19 cellular contexts compared by ENCODE assay signal in the genomic region with DNA sequence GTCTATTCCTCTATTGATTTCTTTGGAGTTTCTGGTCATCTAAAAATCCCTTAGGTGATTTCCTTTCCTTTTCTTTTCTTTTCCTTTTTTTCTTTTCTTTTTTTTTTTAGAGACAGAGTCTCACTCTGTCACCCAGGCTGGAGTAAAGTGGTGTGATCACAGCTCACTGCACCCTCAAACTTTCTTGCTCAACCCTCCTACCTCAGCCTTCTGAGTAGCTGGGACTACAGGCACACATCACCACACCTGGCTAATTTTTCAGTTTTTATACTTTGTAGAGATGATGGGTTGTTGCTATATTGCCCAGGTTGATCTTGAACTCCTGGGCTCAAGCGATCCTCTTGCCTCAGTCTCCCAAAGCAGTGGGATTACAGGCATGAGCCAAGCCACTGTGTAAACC. TPM values are rescaled to one million over a fixed set of nuclear protein-coding genes. Genes with fewer than 3 reads are reported as not detected.
A peak's percentile ranks its signal among the peaks of the same experiment; 100 is the strongest.
DNase-seq lines count a peak whose midpoint lies in the region; ATAC-seq and TF ChIP-seq lines count a peak whose summit lies in the region.
"Had no signal": no experiment of that assay in that cellular context is flagged by ENCODE, and none has a peak within 500 bp of the region (broad histone marks: within the 10 kb centered on the region; RNA-seq: fewer than 3 reads in every experiment).

No MANE protein-coding gene starts in this region.

- CTCF ChIA-PET in Caco-2 (lab: Charles Lee): no interaction called here
- CTCF ChIA-PET in WTC11 (lab: Charles Lee): interaction anchor here (1.4 kb wide), 1 partner anchor 46 kb away, joined by 3 read pairs; no protein-coding TSS in a partner anchor

- intact Hi-C loops in Caco-2 (cut with micrococcal nuclease; ENCODE audit: unreplicated experiment): no loop called here

- no peak overlapping the region for H3K4me3 Mint-ChIP-seq in Caco-2 (ENCODE audit: unreplicated experiment)
- H3K4me3 Mint-ChIP-seq in WTC11: no peak overlapping the region
- peak overlapping the region; percentile 1 for H3K4me3 Mint-ChIP-seq in glutamatergic neuron (ENCODE audit: unreplicated experiment)
- H3K4me3 Mint-ChIP-seq: CD4-positive, CD25-positive, alpha-beta regulatory T cell; HFFc6 had no signal

- H3K4me1 ChIP-seq in Caco-2 (peaks cover 17% of the 10 kb centered on the region), skeletal muscle tissue (ENCODE audit: control insufficient read depth in 3 of 3, insufficient read depth in 3 of 3, low read length in 3 of 3) (peaks cover 39 to 62% (median 47%) of the 10 kb centered on the region in 3 donors)

- H3K27me3 ChIP-seq in Caco-2 (replicated peaks; ENCODE audit: control insufficient read depth, insufficient read depth, low read length) (no peaks in the 10 kb centered on the region), skeletal muscle tissue (ENCODE audit: control insufficient read depth in 3 of 3, insufficient read depth in 3 of 3, low read length in 3 of 3) (no peaks in the 10 kb centered on the region)
- H3K27me3 ChIP-seq: BLaER1 treated with 17β-estradiol and CSF1 and Interleukin-3, amounts not matched to agents 10 nM and 100 nM had no signal

- H3K36me3 ChIP-seq in Caco-2 (ENCODE audit: control insufficient read depth, insufficient read depth, low read length) (no peaks in the 10 kb centered on the region), skeletal muscle tissue (ENCODE audit: control insufficient read depth in 3 of 3, insufficient read depth in 3 of 3, low read length in 3 of 3) (no peaks in the 10 kb centered on the region)
- H3K36me3 ChIP-seq: BLaER1 treated with 17β-estradiol and CSF1 and Interleukin-3, amounts not matched to agents 10 nM and 100 nM had no signal

- H3K9me3 ChIP-seq in Caco-2 (no peaks in the 10 kb centered on the region), skeletal muscle tissue (ENCODE audit: control insufficient read depth in 3 of 3, low read length in 3 of 3) (no peaks in the 10 kb centered on the region)
- H3K9me3 ChIP-seq: BLaER1 treated with 17β-estradiol and CSF1 and Interleukin-3, amounts not matched to agents 10 nM and 100 nM had no signal

- ATAC-seq in WTC11 (no peak), HG03520 (IDR thresholded peaks at IDR 0.05; ENCODE audit: unreplicated experiment) (no peak), HG03457 (IDR thresholded peaks at IDR 0.05; ENCODE audit: unreplicated experiment) (no peak)
- ATAC-seq: GM12878 had no signal

- no peaks in the 10 kb centered on the region for H3K36me3 Mint-ChIP-seq in Caco-2 (ENCODE audit: insufficient read depth, unreplicated experiment)
- no peaks in the 10 kb centered on the region; the same call in 1 of the 2 replicates for H3K36me3 Mint-ChIP-seq in WTC11
- no peaks in the 10 kb centered on the region for H3K36me3 Mint-ChIP-seq in glutamatergic neuron (ENCODE audit: unreplicated experiment)
- H3K36me3 Mint-ChIP-seq: CD4-positive, CD25-positive, alpha-beta regulatory T cell had no signal

- no TSS peak for BruUV-seq in Caco-2 (replicated peaks; lab: Mats Ljungman, UMichigan)

- peak overlapping the region; percentile 3 for H3K27ac ChIP-seq in skeletal muscle tissue (ENCODE audit: low read depth, low read length)
- H3K27ac ChIP-seq: BLaER1 treated with 17β-estradiol and CSF1 and Interleukin-3, amounts not matched to agents 10 nM and 100 nM; HL-60 had no signal

- H3K9me3 Mint-ChIP-seq in Caco-2 (ENCODE audit: unreplicated experiment): no peaks in the 10 kb centered on the region
- H3K9me3 Mint-ChIP-seq in WTC11: no peaks in the 10 kb centered on the region
- no peaks in the 10 kb centered on the region for H3K9me3 Mint-ChIP-seq in glutamatergic neuron (ENCODE audit: unreplicated experiment)
- H3K9me3 Mint-ChIP-seq: HFFc6 had no signal

- H3K9ac ChIP-seq in skeletal muscle tissue (ENCODE audit: low read depth in 1 of 3, low read length in 3 of 3): no peak overlapping the region
- H3K9ac ChIP-seq: BLaER1 treated with 17β-estradiol and CSF1 and Interleukin-3, amounts not matched to agents 10 nM and 100 nM had no signal

- no peak overlapping the region for H3K4me3 ChIP-seq in Caco-2 (ENCODE audit: low read depth, low read length)
- no peak overlapping the region for H3K4me3 ChIP-seq in skeletal muscle tissue (ENCODE audit: low read length in 3 of 3)
- H3K4me3 ChIP-seq: BLaER1 treated with 17β-estradiol and CSF1 and Interleukin-3, amounts not matched to agents 10 nM and 100 nM; GM12878 had no signal

- H3K27ac Mint-ChIP-seq in Caco-2 (ENCODE audit: unreplicated experiment) (peak overlapping the region; percentile 6), WTC11 (peak overlapping the region; percentile 10; the same call in 1 of the 2 replicates), glutamatergic neuron (ENCODE audit: unreplicated experiment) (no peak overlapping the region)
- H3K27ac Mint-ChIP-seq: CD4-positive, CD25-positive, alpha-beta regulatory T cell; HFFc6 had no signal

- TF ChIP-seq CTCF in Caco-2 (IDR thresholded peaks at IDR 0.05; ENCODE audit: insufficient read depth in 1 of 2, low read depth in 1 of 2, low read length in 1 of 2, severe bottlenecking in 1 of 2, unreplicated experiment in 1 of 2) (no peak), WTC11 (IDR thresholded peaks at IDR 0.05) (no peak), glutamatergic neuron (IDR thresholded peaks at IDR 0.05; ENCODE audit: partially characterized antibody, unreplicated experiment) (no peak)

- H3K4me1 Mint-ChIP-seq in Caco-2 (ENCODE audit: low read depth, unreplicated experiment): peaks cover 11% of the 10 kb centered on the region
- peaks cover 44% of the 10 kb centered on the region for H3K4me1 Mint-ChIP-seq in WTC11
- H3K4me1 Mint-ChIP-seq in glutamatergic neuron (ENCODE audit: low read depth, unreplicated experiment): peaks cover 6% of the 10 kb centered on the region

- DNase-seq in Caco-2: no peak
- DNase-seq in WTC11 (ENCODE audit: low spot score): no peak
- DNase-seq in glutamatergic neuron: no peak
- DNase-seq in NCI-H226: no peak
- DNase-seq in UCSD-AML1 (lab: John Stamatoyannopoulos, UW; ENCODE audit: unreplicated experiment): no peak
- DNase-seq: ACHN; Calu3; CD4-positive, CD25-positive, alpha-beta regulatory T cell; DMS 273 treated with DMSO at 0.1 percent for 48 hours; HCEC 1CT; HFFc6 had no signal

- POLR2A ChIA-PET in Caco-2 (lab: Charles Lee) (no interaction called here), WTC11 (lab: Charles Lee) (no interaction called here)

- H3K27me3 Mint-ChIP-seq in Caco-2 (ENCODE audit: insufficient read depth, unreplicated experiment) (no peaks in the 10 kb centered on the region), WTC11 (ENCODE audit: low read depth) (no peaks in the 10 kb centered on the region; the same call in 1 of the 2 replicates), glutamatergic neuron (ENCODE audit: unreplicated experiment) (no peaks in the 10 kb centered on the region)

TF ChIP-seq in WTC11, 78 proteins besides CTCF, POLR2A, EP300 and RAD21 (continues in another document):
- TF ChIP-seq, protein P1, sequence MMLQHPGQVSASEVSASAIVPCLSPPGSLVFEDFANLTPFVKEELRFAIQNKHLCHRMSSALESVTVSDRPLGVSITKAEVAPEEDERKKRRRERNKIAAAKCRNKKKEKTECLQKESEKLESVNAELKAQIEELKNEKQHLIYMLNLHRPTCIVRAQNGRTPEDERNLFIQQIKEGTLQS (CRISPR knock-in tag; conservative IDR thresholded peaks at IDR 0.05): no peak
- no peak for TF ChIP-seq EMX1 (CRISPR knock-in tag; IDR thresholded peaks at IDR 0.05)
- TF ChIP-seq, protein P2, sequence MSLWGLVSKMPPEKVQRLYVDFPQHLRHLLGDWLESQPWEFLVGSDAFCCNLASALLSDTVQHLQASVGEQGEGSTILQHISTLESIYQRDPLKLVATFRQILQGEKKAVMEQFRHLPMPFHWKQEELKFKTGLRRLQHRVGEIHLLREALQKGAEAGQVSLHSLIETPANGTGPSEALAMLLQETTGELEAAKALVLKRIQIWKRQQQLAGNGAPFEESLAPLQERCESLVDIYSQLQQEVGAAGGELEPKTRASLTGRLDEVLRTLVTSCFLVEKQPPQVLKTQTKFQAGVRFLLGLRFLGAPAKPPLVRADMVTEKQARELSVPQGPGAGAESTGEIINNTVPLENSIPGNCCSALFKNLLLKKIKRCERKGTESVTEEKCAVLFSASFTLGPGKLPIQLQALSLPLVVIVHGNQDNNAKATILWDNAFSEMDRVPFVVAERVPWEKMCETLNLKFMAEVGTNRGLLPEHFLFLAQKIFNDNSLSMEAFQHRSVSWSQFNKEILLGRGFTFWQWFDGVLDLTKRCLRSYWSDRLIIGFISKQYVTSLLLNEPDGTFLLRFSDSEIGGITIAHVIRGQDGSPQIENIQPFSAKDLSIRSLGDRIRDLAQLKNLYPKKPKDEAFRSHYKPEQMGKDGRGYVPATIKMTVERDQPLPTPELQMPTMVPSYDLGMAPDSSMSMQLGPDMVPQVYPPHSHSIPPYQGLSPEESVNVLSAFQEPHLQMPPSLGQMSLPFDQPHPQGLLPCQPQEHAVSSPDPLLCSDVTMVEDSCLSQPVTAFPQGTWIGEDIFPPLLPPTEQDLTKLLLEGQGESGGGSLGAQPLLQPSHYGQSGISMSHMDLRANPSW (CRISPR knock-in tag; conservative IDR thresholded peaks at IDR 0.05; ENCODE audit: low read depth): no peak
- no peak for TF ChIP-seq ELF4 (CRISPR knock-in tag; IDR thresholded peaks at IDR 0.05; ENCODE audit: low read depth)
- TF ChIP-seq ETV6 (CRISPR knock-in tag; IDR thresholded peaks at IDR 0.05): no peak
- no peak for TF ChIP-seq GRHL2 (CRISPR knock-in tag; IDR thresholded peaks at IDR 0.05; ENCODE audit: insufficient replicate concordance, severe bottlenecking)
- no peak for TF ChIP-seq MYBL2 (CRISPR knock-in tag; IDR thresholded peaks at IDR 0.05)

RNA-seq across cellular contexts. Expression of a gene that starts 1.9 kb away (rescaled TPM):
- total RNA-seq in Caco-2 (2022) (14.4 and 14.8 TPM in 2 replicates), WTC11 (2021) (2.1 to 4.2 TPM (median 3.0 TPM) in 3 replicates), glutamatergic neuron (ENCODE audit: unreplicated experiment) (not detected), skeletal muscle tissue (0.52 TPM)
- total RNA-seq: A172; CD4-positive, CD25-positive, alpha-beta regulatory T cell; GM12878; H4 had no signal

RNA-seq across cellular contexts. Expression of a gene that starts 4.2 kb away (rescaled TPM):
- total RNA-seq in Caco-2 (2022): not detected in 2 replicates
- 0.33 to 0.62 TPM (median 0.55 TPM) in 3 replicates for total RNA-seq in WTC11 (2021)
- total RNA-seq in glutamatergic neuron (ENCODE audit: unreplicated experiment): 1.4 TPM
- total RNA-seq in skeletal muscle tissue: 16.7 TPM
- total RNA-seq: A172; Calu3; CD4-positive, CD25-positive, alpha-beta regulatory T cell; GM12878; H4 had no signal

RNA-seq across cellular contexts. Expression of a gene that starts 5.2 kb away (rescaled TPM):
- total RNA-seq in Caco-2 (2022) (1.1 and 1.9 TPM in 2 replicates), WTC11 (2021) (1.3 to 2.1 TPM (median 1.4 TPM) in 3 replicates), glutamatergic neuron (ENCODE audit: unreplicated experiment) (0.64 TPM), skeletal muscle tissue (37.6 TPM)
- total RNA-seq: A172; CD4-positive, CD25-positive, alpha-beta regulatory T cell; GM12878 had no signal

RNA-seq across cellular contexts. Expression of a gene that starts 20.4 kb away (rescaled TPM):
- total RNA-seq in Caco-2 (2022): 4.9 and 6.4 TPM in 2 replicates
- total RNA-seq in WTC11 (2021): 12.6 to 14.6 TPM (median 13.5 TPM) in 3 replicates
- 27.2 TPM for total RNA-seq in glutamatergic neuron (ENCODE audit: unreplicated experiment)
- 23.0 TPM for total RNA-seq in skeletal muscle tissue

RNA-seq across cellular contexts. Expression of a gene that starts 37.4 kb away (rescaled TPM):
- total RNA-seq in Caco-2 (2022) (69.8 and 71.4 TPM in 2 replicates), WTC11 (2021) (18.7 to 22.6 TPM (median 20.4 TPM) in 3 replicates), glutamatergic neuron (ENCODE audit: unreplicated experiment) (21.7 TPM), skeletal muscle tissue (6.8 TPM)

Comparison
In these comparisons a context has a peak if more than half of its experiments do, and no peak if none do; other contexts are left out.
1. RNA of a gene that starts 5.2 kb away (total RNA-seq): 37.6 TPM in skeletal muscle tissue (single experiment); 1.3 to 2.1 TPM in WTC11, 1.1 to 1.9 TPM in Caco-2 and 0.64 TPM in glutamatergic neuron (single experiment); every median in the first group is over 10 times any median in the second.